In genomic region chrX:114058988-114059418, GRCh38 we compare ENCODE assay signal across 1 cellular context.
TF ChIP-seq lines count a peak whose summit lies in the region.

No MANE protein-coding gene starts in this region.

TF ChIP-seq in K562, 482 proteins besides CTCF, POLR2A, EP300 and RAD21 (continued from another document):
- no peak for TF ChIP-seq THAP7 (CRISPR knock-in tag; IDR thresholded peaks at IDR 0.05)
- TF ChIP-seq ZBTB7A (IDR thresholded peaks at IDR 0.05; ENCODE audit: borderline replicate concordance, control insufficient read depth, low read depth, low read length): peak; percentile 87
- TF ChIP-seq HDAC2 (IDR thresholded peaks at IDR 0.05): 0 out of 2 replicates have a peak, but pooled peaks have one; percentile 86
- TF ChIP-seq NFATC3 (IDR thresholded peaks at IDR 0.05): no peak
- peak; percentile 71 for TF ChIP-seq GATA2 (CRISPR knock-in tag; IDR thresholded peaks at IDR 0.05)
- peak; percentile 70 for TF ChIP-seq RNF2 (IDR thresholded peaks at IDR 0.05)
- TF ChIP-seq MCM7 (IDR thresholded peaks at IDR 0.05): no peak
- 0 out of 2 replicates have a peak, but pooled peaks have one; percentile 14 for TF ChIP-seq NFE2 (IDR thresholded peaks at IDR 0.05; ENCODE audit: low read depth)
- TF ChIP-seq AFF1 (IDR thresholded peaks at IDR 0.05; ENCODE audit: low read depth in 1 of 2, partially characterized antibody in 2 of 2): peak in 1 of 2 experiments; percentile 75
- no peak for TF ChIP-seq CBFB (CRISPR knock-in tag; IDR thresholded peaks at IDR 0.05)
- TF ChIP-seq ATF1 (CRISPR knock-in tag; IDR thresholded peaks at IDR 0.05): no peak
- peak; percentile 64 for TF ChIP-seq ATF1 (tag; IDR thresholded peaks at IDR 0.05)
- no peak for TF ChIP-seq MAFG (tag; conservative IDR thresholded peaks at IDR 0.05)
- TF ChIP-seq ZNF121 (CRISPR knock-in tag; conservative IDR thresholded peaks at IDR 0.05): no peak
- peak; percentile 57; the same call in 1 of the 2 replicates for TF ChIP-seq BHLHE40 (IDR thresholded peaks at IDR 0.05; ENCODE audit: low read length)
- no peak for TF ChIP-seq GABPB1 (CRISPR knock-in tag; IDR thresholded peaks at IDR 0.05)
- no peak for TF ChIP-seq ZNF699 (CRISPR knock-in tag; IDR thresholded peaks at IDR 0.05; ENCODE audit: insufficient replicate concordance)
- TF ChIP-seq ZNF766 (CRISPR knock-in tag; conservative IDR thresholded peaks at IDR 0.05): peak; percentile 71
- no peak for TF ChIP-seq CREBBP (IDR thresholded peaks at IDR 0.05; ENCODE audit: low read depth, low read length)
- peak; percentile 87 for TF ChIP-seq TEAD4 (IDR thresholded peaks at IDR 0.05; ENCODE audit: low read length)
- TF ChIP-seq TEAD4 (CRISPR knock-in tag; IDR thresholded peaks at IDR 0.05; ENCODE audit: borderline replicate concordance): no peak
- no peak for TF ChIP-seq NR2F6 (CRISPR knock-in tag; IDR thresholded peaks at IDR 0.05)
- TF ChIP-seq NFIC (IDR thresholded peaks at IDR 0.05): peak; percentile 70
- TF ChIP-seq ZNF75A (CRISPR knock-in tag; IDR thresholded peaks at IDR 0.05): no peak
- TF ChIP-seq GABPA (tag; conservative IDR thresholded peaks at IDR 0.05; ENCODE audit: low read depth): no peak; the same call in 1 of the 2 replicates
- TF ChIP-seq LEF1 (IDR thresholded peaks at IDR 0.05): peak; percentile 77
- no peak for TF ChIP-seq EWSR1 (IDR thresholded peaks at IDR 0.05; ENCODE audit: borderline replicate concordance, low read depth, partially characterized antibody)
- no peak for TF ChIP-seq E2F1 (CRISPR knock-in tag; IDR thresholded peaks at IDR 0.05)
- peak; percentile 14; the same call in 1 of the 2 replicates for TF ChIP-seq PHF8 (IDR thresholded peaks at IDR 0.05; ENCODE audit: borderline replicate concordance, low read length)
- TF ChIP-seq ATF2 (CRISPR knock-in tag; IDR thresholded peaks at IDR 0.05): no peak
- TF ChIP-seq CBX1 (IDR thresholded peaks at IDR 0.05; ENCODE audit: low read depth): no peak
- no peak for TF ChIP-seq ZNF124 (CRISPR knock-in tag; IDR thresholded peaks at IDR 0.05)
- peak; percentile 43 for TF ChIP-seq NEUROD1 (IDR thresholded peaks at IDR 0.05; ENCODE audit: borderline replicate concordance, low read depth, low read length, partially characterized antibody)
- no peak for TF ChIP-seq HOMEZ (CRISPR knock-in tag; IDR thresholded peaks at IDR 0.05)
- TF ChIP-seq ZNF395 (CRISPR knock-in tag; IDR thresholded peaks at IDR 0.05): peak; percentile 81
- TF ChIP-seq JUN (IDR thresholded peaks at IDR 0.05; ENCODE audit: borderline replicate concordance, low read depth, low read length): no peak
- no peak for TF ChIP-seq JUN (CRISPR knock-in tag; IDR thresholded peaks at IDR 0.05; ENCODE audit: borderline replicate concordance)
- peak; percentile 93 for TF ChIP-seq SMARCA4 (IDR thresholded peaks at IDR 0.05)
- TF ChIP-seq ZFP30 (CRISPR knock-in tag; IDR thresholded peaks at IDR 0.05; ENCODE audit: borderline replicate concordance): no peak
- peak; percentile 96 for TF ChIP-seq ARID1B (IDR thresholded peaks at IDR 0.05)
- TF ChIP-seq MITF (IDR thresholded peaks at IDR 0.05): peak; percentile 26; the same call in 1 of the 2 replicates
- TF ChIP-seq WHSC1 (IDR thresholded peaks at IDR 0.05; ENCODE audit: low read length): no peak
- 0 out of 2 replicates have a peak, but pooled peaks have one; percentile 26 for TF ChIP-seq ETV5 (CRISPR knock-in tag; IDR thresholded peaks at IDR 0.05; ENCODE audit: low read depth)
- TF ChIP-seq RBM34 (IDR thresholded peaks at IDR 0.05; ENCODE audit: borderline replicate concordance, insufficient read depth, low read length): no peak
- TF ChIP-seq NFIX (CRISPR knock-in tag; IDR thresholded peaks at IDR 0.05; ENCODE audit: low read depth): no peak
- TF ChIP-seq TRIM25 (IDR thresholded peaks at IDR 0.05; ENCODE audit: borderline replicate concordance): no peak
- no peak for TF ChIP-seq ZNF583 (CRISPR knock-in tag; IDR thresholded peaks at IDR 0.05)
- TF ChIP-seq NCOA1 (IDR thresholded peaks at IDR 0.05; ENCODE audit: low read depth): peak; percentile 77; the same call in 1 of the 2 replicates
